Comparison of ENCODE assay signal across 35 cellular contexts in the genomic region with DNA sequence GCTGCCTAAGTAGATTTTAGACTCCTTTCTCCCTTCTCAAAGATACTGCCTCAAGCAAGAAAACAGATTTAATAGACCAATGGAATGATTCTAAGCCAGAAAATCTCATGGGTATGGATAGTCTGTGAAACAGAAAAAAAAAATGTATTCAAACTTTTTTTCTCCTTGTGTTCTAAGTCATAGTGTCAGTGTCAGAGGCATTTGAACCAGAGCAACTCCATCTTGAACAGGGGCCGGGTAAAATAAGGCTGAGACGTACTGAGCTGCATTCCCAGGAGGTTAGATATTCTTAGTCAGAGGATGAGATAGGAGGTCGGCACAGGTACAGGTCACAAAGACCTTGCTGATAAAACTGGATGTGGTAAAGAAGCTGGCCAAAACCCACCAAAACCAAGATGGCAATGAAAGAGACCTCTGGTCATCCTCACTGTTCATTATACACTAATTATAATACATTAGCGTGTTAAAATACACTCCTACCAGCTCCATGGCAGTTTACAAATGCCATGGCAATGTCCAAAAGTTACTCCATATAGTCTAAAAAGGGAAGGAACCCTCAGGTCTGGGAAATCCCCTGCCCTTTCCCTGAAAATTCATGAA.
"Had no signal": no experiment of that assay in that cellular context is flagged by ENCODE, and none has a peak within 500 bp of the region (broad histone marks: within the 10 kb centered on the region; RNA-seq: fewer than 3 reads in every experiment).

No MANE protein-coding gene starts in this region.

- H3K27me3 ChIP-seq: adrenal gland, body of pancreas, brain microvascular endothelial cell, breast epithelium had no signal

- ATAC-seq: activated CD8-positive, alpha-beta T cell treated with anti-CD3 and anti-CD28 coated beads for 36 hours; activated naive CD4-positive, alpha-beta T cell treated with anti-CD3 and anti-CD28 coated beads, Interleukin-2, amount 50 U/mL, for 72 hours; activated T-cell treated with anti-CD3 and anti-CD28 coated beads, Interleukin-2, amount 50 U/mL, for 72 hours; activated T-helper 17 cell treated with anti-CD3 and anti-CD28 coated beads, Interleukin-2, amount 50 U/mL, for 72 hours; body of pancreas had no signal

- H3K27ac Mint-ChIP-seq: activated B cell treated with CpG ODN at 0.5 μM for 24 hours; activated CD4-positive, alpha-beta memory T cell treated with anti-CD3 and anti-CD28 coated beads for 36 hours; activated CD4-positive, alpha-beta T cell treated with anti-CD3 and anti-CD28 coated beads, Interleukin-2, amount 10 ng/mL, durations not matched to agents 24 days and 14 days; activated CD8-positive, alpha-beta T cell treated with anti-CD3 and anti-CD28 coated beads for 36 hours; activated naive CD4-positive, alpha-beta T cell treated with anti-CD3 and anti-CD28 coated beads for 36 hours; activated naive CD4-positive, alpha-beta T cell treated with anti-CD3 and anti-CD28 coated beads, Interleukin-2, amount 50 U/mL, for 72 hours; activated naive CD8-positive, alpha-beta T cell treated with anti-CD3 and anti-CD28 coated beads for 36 hours; activated T-cell treated with anti-CD3 and anti-CD28 coated beads, Interleukin-2, amount 50 U/mL, for 24 hours; activated T-cell treated with anti-CD3 and anti-CD28 coated beads, Interleukin-2, amount 50 U/mL, for 72 hours; activated T-helper 1 cell treated with anti-CD3 and anti-CD28 coated beads, Interleukin-12 subunit alpha, Interleukin-12 subunit beta, Interleukin-2, Interleukin-4 antibody, amounts not matched to agents 30 ng/mL and 10 ng/mL and 1 ng/mL, durations not matched to agents 14 hours and 24 hours and 36 hours; activated T-helper 17 cell treated with anti-CD3 and anti-CD28 coated beads, Interleukin-2, amount 50 U/mL, for 72 hours; T-helper 1 cell treated with Interleukin-12 subunit alpha and Interleukin-12 subunit beta and Interleukin-4 antibody, amounts not matched to agents 30 μg/mL and 1 μg/mL, for 36 hours; T-helper 2 cell treated with Interferon-gamma antibody and Interleukin-4, amounts not matched to agents 5 μg/mL and 100 μg/mL, for 36 hours had no signal

- DNase-seq: activated B cell treated with CpG ODN at 0.5 μM for 24 hours; activated CD4-positive, alpha-beta memory T cell treated with anti-CD3 and anti-CD28 coated beads for 36 hours; activated CD4-positive, alpha-beta T cell treated with anti-CD3 and anti-CD28 coated beads for 4 hours; activated CD4-positive, alpha-beta T cell treated with anti-CD3 and anti-CD28 coated beads, Interleukin-2, amount 10 ng/mL, durations not matched to agents 24 days and 14 days; activated CD4-positive, alpha-beta T cell treated with anti-CD3 and anti-CD28 coated beads, Interleukin-2, amount 50 U/mL, for 1 hour; activated CD4-positive, alpha-beta T cell treated with anti-CD3 and anti-CD28 coated beads, Interleukin-2, amount 50 U/mL, for 4 hours; activated CD4-positive, CD25-positive, alpha-beta regulatory T cell treated with anti-CD3 and anti-CD28 coated beads, Interleukin-2, amount 50 U/mL, for 72 hours; activated CD8-positive, alpha-beta memory T cell treated with anti-CD3 and anti-CD28 coated beads, Interleukin-2, amount 50 U/mL, for 48 hours; activated CD8-positive, alpha-beta T cell treated with anti-CD3 and anti-CD28 coated beads for 36 hours; activated effector memory CD4-positive, alpha-beta T cell treated with anti-CD3 and anti-CD28 coated beads, Interleukin-2, amount 50 U/mL, for 16 hours; activated gamma-delta T cell treated with Interleukin-2 at 50 U/mL for 16 hours; activated naive CD4-positive, alpha-beta T cell; activated naive CD4-positive, alpha-beta T cell treated with anti-CD3 and anti-CD28 coated beads for 36 hours; activated naive CD4-positive, alpha-beta T cell treated with anti-CD3 and anti-CD28 coated beads, Interleukin-2, amount 50 U/mL, for 16 hours; activated naive CD8-positive, alpha-beta T cell treated with anti-CD3 and anti-CD28 coated beads for 36 hours; activated T-cell treated with anti-CD3 and anti-CD28 coated beads, Interleukin-2, amount 50 U/mL, for 24 hours; activated T-cell treated with anti-CD3 and anti-CD28 coated beads, Interleukin-2, amount 50 U/mL, for 72 hours; adrenal gland; amniotic stem cell; aorta; body of pancreas; brain microvascular endothelial cell; central memory CD4-positive, alpha-beta T cell; T-helper 1 cell; T-helper 2 cell; T-helper 9 cell had no signal

- H3K27ac ChIP-seq: adrenal gland, body of pancreas, brain microvascular endothelial cell, breast epithelium, VCaP had no signal

- H3K4me3 ChIP-seq: adrenal gland, body of pancreas, breast epithelium had no signal

- H3K4me3 Mint-ChIP-seq: activated B cell treated with CpG ODN at 0.5 μM for 24 hours; activated CD4-positive, alpha-beta memory T cell treated with anti-CD3 and anti-CD28 coated beads for 36 hours; activated CD4-positive, alpha-beta T cell treated with anti-CD3 and anti-CD28 coated beads, Interleukin-2, amount 10 ng/mL, durations not matched to agents 24 days and 14 days; activated CD8-positive, alpha-beta T cell treated with anti-CD3 and anti-CD28 coated beads for 36 hours; activated naive CD4-positive, alpha-beta T cell treated with anti-CD3 and anti-CD28 coated beads for 36 hours; activated naive CD8-positive, alpha-beta T cell treated with anti-CD3 and anti-CD28 coated beads for 36 hours; activated T-cell treated with anti-CD3 and anti-CD28 coated beads, Interleukin-2, amount 50 U/mL, for 24 hours; activated T-cell treated with anti-CD3 and anti-CD28 coated beads, Interleukin-2, amount 50 U/mL, for 72 hours; activated T-helper 1 cell treated with anti-CD3 and anti-CD28 coated beads, Interleukin-12 subunit alpha, Interleukin-12 subunit beta, Interleukin-2, Interleukin-4 antibody, amounts not matched to agents 30 ng/mL and 10 ng/mL and 1 ng/mL, durations not matched to agents 14 hours and 24 hours and 36 hours; activated T-helper 17 cell treated with anti-CD3 and anti-CD28 coated beads, Interleukin-2, amount 50 U/mL, for 72 hours; T-helper 1 cell treated with Interleukin-12 subunit alpha and Interleukin-12 subunit beta and Interleukin-4 antibody, amounts not matched to agents 30 μg/mL and 1 μg/mL, for 36 hours; T-helper 2 cell treated with Interferon-gamma antibody and Interleukin-4, amounts not matched to agents 5 μg/mL and 100 μg/mL, for 36 hours had no signal

- FAIRE-seq: astrocyte, TTC549 had no signal

- H3K36me3 ChIP-seq: adrenal gland, brain microvascular endothelial cell, breast epithelium had no signal

- H3K4me1 ChIP-seq: adrenal gland, breast epithelium had no signal

- H3K4me1 Mint-ChIP-seq: activated B cell treated with CpG ODN at 0.5 μM for 24 hours had no signal

- H3K9me3 ChIP-seq: adrenal gland, body of pancreas, breast epithelium had no signal

- H3K36me3 Mint-ChIP-seq: activated CD4-positive, alpha-beta memory T cell treated with anti-CD3 and anti-CD28 coated beads for 36 hours; activated naive CD4-positive, alpha-beta T cell treated with anti-CD3 and anti-CD28 coated beads, Interleukin-2, amount 50 U/mL, for 72 hours; activated naive CD8-positive, alpha-beta T cell treated with anti-CD3 and anti-CD28 coated beads for 36 hours had no signal

- H3K9me3 Mint-ChIP-seq: activated B cell treated with CpG ODN at 0.5 μM for 24 hours; activated CD4-positive, alpha-beta memory T cell treated with anti-CD3 and anti-CD28 coated beads for 36 hours; activated CD4-positive, alpha-beta T cell treated with anti-CD3 and anti-CD28 coated beads, Interleukin-2, amount 10 ng/mL, durations not matched to agents 24 days and 14 days; activated CD8-positive, alpha-beta T cell treated with anti-CD3 and anti-CD28 coated beads for 36 hours; activated naive CD4-positive, alpha-beta T cell treated with anti-CD3 and anti-CD28 coated beads for 36 hours; activated naive CD4-positive, alpha-beta T cell treated with anti-CD3 and anti-CD28 coated beads, Interleukin-2, amount 50 U/mL, for 72 hours; activated naive CD8-positive, alpha-beta T cell treated with anti-CD3 and anti-CD28 coated beads for 36 hours; activated T-cell treated with anti-CD3 and anti-CD28 coated beads, Interleukin-2, amount 50 U/mL, for 24 hours; activated T-cell treated with anti-CD3 and anti-CD28 coated beads, Interleukin-2, amount 50 U/mL, for 72 hours; activated T-helper 1 cell treated with anti-CD3 and anti-CD28 coated beads, Interleukin-12 subunit alpha, Interleukin-12 subunit beta, Interleukin-2, Interleukin-4 antibody, amounts not matched to agents 30 ng/mL and 10 ng/mL and 1 ng/mL, durations not matched to agents 14 hours and 24 hours and 36 hours; activated T-helper 17 cell treated with anti-CD3 and anti-CD28 coated beads, Interleukin-2, amount 50 U/mL, for 72 hours; T-helper 1 cell treated with Interleukin-12 subunit alpha and Interleukin-12 subunit beta and Interleukin-4 antibody, amounts not matched to agents 30 μg/mL and 1 μg/mL, for 36 hours; T-helper 2 cell treated with Interferon-gamma antibody and Interleukin-4, amounts not matched to agents 5 μg/mL and 100 μg/mL, for 36 hours had no signal
